Comparison of ENCODE assay signal across 10 cellular contexts in the genomic region with DNA sequence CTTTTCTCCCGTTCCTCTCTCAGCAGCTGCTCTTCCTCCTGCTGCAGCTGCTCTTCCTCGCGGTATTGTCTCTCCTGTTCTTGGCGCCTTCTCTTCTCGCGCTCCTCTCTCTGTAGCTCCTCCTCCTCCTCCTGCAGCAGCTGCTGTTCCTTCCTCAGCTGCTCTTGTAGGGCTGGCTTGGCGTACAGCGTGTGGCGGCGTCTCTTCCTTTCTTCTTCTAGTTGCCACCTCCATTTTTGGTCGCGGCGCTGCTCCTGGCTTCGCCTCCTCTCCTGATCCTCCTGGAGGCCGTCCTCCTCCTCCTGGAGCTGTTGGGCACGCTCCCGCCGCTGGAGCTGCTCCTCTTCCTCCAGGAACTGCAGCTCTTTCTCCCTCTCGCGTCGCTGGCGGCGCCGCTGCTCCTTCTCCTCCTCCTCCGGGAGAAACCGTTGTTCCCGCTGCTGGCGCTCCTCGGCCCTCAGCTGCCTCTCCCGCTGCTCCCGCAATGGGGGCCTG. TPM values are rescaled to one million over a fixed set of nuclear protein-coding genes. Genes with fewer than 3 reads are reported as not detected.
DNase-seq lines count a peak whose midpoint lies in the region; ATAC-seq and TF ChIP-seq lines count a peak whose summit lies in the region.
"Had no signal": no experiment of that assay in that cellular context is flagged by ENCODE, and none has a peak within 500 bp of the region (broad histone marks: within the 10 kb centered on the region; RNA-seq: fewer than 3 reads in every experiment).

No MANE protein-coding gene starts in this region.

- peak; percentile 15 for DNase-seq in activated naive CD4-positive, alpha-beta T cell treated with Interleukin-2 at 50 U/mL for 16 hours
- no peak for DNase-seq in activated naive CD4-positive, alpha-beta T cell (lab: John Stamatoyannopoulos, UW)
- DNase-seq in SHP77 treated with DMSO at 0.1 percent for 48 hours (lab: John Stamatoyannopoulos, UW) (peak; percentile 46), coronary artery (ENCODE audit: low spot score) (no peak), mucosa of gallbladder (ENCODE audit: low spot score) (peak; percentile 12), aorta (peak; percentile 57 to 82), progenitor cell of endocrine pancreas (ENCODE audit: low spot score, unreplicated experiment) (no peak)

- H3K4me3 ChIP-seq in coronary artery = peak overlapping the region; percentile 62
- H3K4me3 ChIP-seq in aorta (ENCODE audit: low read length in 2 of 2) = peak overlapping the region in 1 of 2 donors; percentile 27

- H3K36me3 Mint-ChIP-seq in progenitor cell of endocrine pancreas (ENCODE audit: insufficient read depth) = peaks cover 9% of the 10 kb centered on the region

- peak; percentile 37 for ATAC-seq in aorta (ENCODE audit: low FRiP score)
- no peak for ATAC-seq in GM21367 (IDR thresholded peaks at IDR 0.05; ENCODE audit: unreplicated experiment)

- H3K9me3 Mint-ChIP-seq in progenitor cell of endocrine pancreas (ENCODE audit: low read depth) = no peaks in the 10 kb centered on the region
- H3K9me3 Mint-ChIP-seq: stimulated activated naive CD8-positive, alpha-beta T cell treated with anti-CD3 and anti-CD28 coated beads, Interleukin-15, Interleukin-2, amounts not matched to agents 100 ng/mL and 50 ng/mL, for 24 hours had no signal

- 1 to 2% methylated on average over 29 to 31 of the region's 31 CpGs for WGBS in aorta, 2 donors

- H3K27me3 Mint-ChIP-seq in progenitor cell of endocrine pancreas = peaks cover 1% of the 10 kb centered on the region

- no peaks in the 10 kb centered on the region for H3K4me1 ChIP-seq in aorta (ENCODE audit: control insufficient read depth in 1 of 2, insufficient read depth in 2 of 2, low read length in 2 of 2)

- TF ChIP-seq CTCF in coronary artery (IDR thresholded peaks at IDR 0.05) (no peak), progenitor cell of endocrine pancreas (IDR thresholded peaks at IDR 0.05; ENCODE audit: unreplicated experiment) (no peak)

- no peak overlapping the region for H3K27ac Mint-ChIP-seq in progenitor cell of endocrine pancreas
- H3K27ac Mint-ChIP-seq: stimulated activated naive CD8-positive, alpha-beta T cell treated with anti-CD3 and anti-CD28 coated beads, Interleukin-15, Interleukin-2, amounts not matched to agents 100 ng/mL and 50 ng/mL, for 24 hours had no signal

- H3K9me3 ChIP-seq in aorta (ENCODE audit: control insufficient read depth, low read length) = peaks cover 6% of the 10 kb centered on the region

- intact Hi-C loops in aorta (cut with DNase I) = no loop called here

- H3K4me3 Mint-ChIP-seq in progenitor cell of endocrine pancreas (ENCODE audit: low read depth) = no peak overlapping the region
- H3K4me3 Mint-ChIP-seq: stimulated activated naive CD8-positive, alpha-beta T cell treated with anti-CD3 and anti-CD28 coated beads, Interleukin-15, Interleukin-2, amounts not matched to agents 100 ng/mL and 50 ng/mL, for 24 hours had no signal

- no peaks in the 10 kb centered on the region for H3K36me3 ChIP-seq in aorta (ENCODE audit: control insufficient read depth in 1 of 2, insufficient read depth in 2 of 2, low read length in 1 of 2)

- H3K27ac ChIP-seq in coronary artery (no peak overlapping the region), aorta (ENCODE audit: low read depth in 1 of 2, low read length in 2 of 2) (no peak overlapping the region)

- peaks cover 0 to 3% of the 10 kb centered on the region in 2 donors for H3K27me3 ChIP-seq in aorta (ENCODE audit: control insufficient read depth in 1 of 2, insufficient read depth in 2 of 2, low read length in 1 of 2)

- H3K4me1 Mint-ChIP-seq in progenitor cell of endocrine pancreas (ENCODE audit: low read depth) = no peaks in the 10 kb centered on the region

RNA-seq across cellular contexts. Expression of gene TCHH, which starts 4.8 kb away (rescaled TPM):
- total RNA-seq in mucosa of gallbladder (0.09 TPM), aorta (under 1 TPM; 0.16 to 0.27 TPM), progenitor cell of endocrine pancreas (not detected in 2 replicates)
- polyA plus RNA-seq in aorta = under 1 TPM in 1 of 2 donors, not detected in 1; 0.13 TPM

RNA-seq across cellular contexts. Expression of gene TCHHL1, which starts 21.5 kb away (rescaled TPM):
- total RNA-seq in mucosa of gallbladder (not detected), aorta (not detected), progenitor cell of endocrine pancreas (not detected in 2 replicates)
- polyA plus RNA-seq in aorta = not detected
- polyA plus RNA-seq: adipose tissue had no signal

RNA-seq across cellular contexts. Expression of gene RPTN, which starts 48.6 kb away (rescaled TPM):
- total RNA-seq in mucosa of gallbladder (not detected), aorta (not detected), progenitor cell of endocrine pancreas (not detected in 2 replicates)
- polyA plus RNA-seq in aorta = not detected
- polyA plus RNA-seq: adipose tissue had no signal

Comparison
In these comparisons a context has a peak if more than half of its experiments do, and no peak if none do; other contexts are left out.
1. DNase-seq: peak in activated naive CD4-positive, alpha-beta T cell treated with Interleukin-2 at 50 U/mL for 16 hours (single experiment), SHP77 treated with DMSO at 0.1 percent for 48 hours (single experiment), mucosa of gallbladder (single experiment) and aorta (2 of 2); none in activated naive CD4-positive, alpha-beta T cell (0 of 4), coronary artery (single experiment) and progenitor cell of endocrine pancreas (single experiment).